20 cellular contexts compared by ENCODE assay signal in genomic region chr3:190580443-190580842, GRCh38.
DNase-seq lines count a peak whose midpoint lies in the region; ATAC-seq and TF ChIP-seq lines count a peak whose summit lies in the region.
"Had no signal": no experiment of that assay in that cellular context is flagged by ENCODE, and none has a peak within 500 bp of the region (broad histone marks: within the 10 kb centered on the region; RNA-seq: fewer than 3 reads in every experiment).

No MANE protein-coding gene starts in this region.

- TF ChIP-seq CTCF in heart right ventricle (IDR thresholded peaks at IDR 0.05) (no peak), RWPE2 (IDR thresholded peaks at IDR 0.05; ENCODE audit: poor library complexity, severe bottlenecking) (no peak), left lung (IDR thresholded peaks at IDR 0.05) (no peak), hepatocyte (IDR thresholded peaks at IDR 0.05; ENCODE audit: poor library complexity) (no peak)

- no peak overlapping the region for H2AFZ ChIP-seq in hepatocyte

- H3K9me3 Mint-ChIP-seq in stimulated activated naive B cell treated with anti-CD40 and anti-IgM and Interleukin-4, amounts not matched to agents 10 μg/mL and 1 μg/mL and 100 μg/mL, for 72 hours = peaks cover 0 to 4% of the 10 kb centered on the region in 2 donors
- H3K9me3 Mint-ChIP-seq: CD4-positive, alpha-beta T cell had no signal

- H3K36me3 ChIP-seq in heart right ventricle (no peaks in the 10 kb centered on the region), RWPE2 (ENCODE audit: low read depth) (peaks cover 45% of the 10 kb centered on the region), left lung (no peaks in the 10 kb centered on the region), hepatocyte (replicated peaks; ENCODE audit: insufficient read depth, low read depth) (no peaks in the 10 kb centered on the region)
- H3K36me3 ChIP-seq: BLaER1, Peyer's patch had no signal

- H3K9me2 ChIP-seq in hepatocyte (replicated peaks; ENCODE audit: insufficient read depth) = no peaks in the 10 kb centered on the region

- no peaks in the 10 kb centered on the region for H3K79me2 ChIP-seq in hepatocyte

- peaks cover 4 to 11% of the 10 kb centered on the region in 2 donors for H3K4me1 Mint-ChIP-seq in stimulated activated naive B cell treated with anti-CD40 and anti-IgM and Interleukin-4, amounts not matched to agents 10 μg/mL and 1 μg/mL and 100 μg/mL, for 72 hours

- ATAC-seq in heart right ventricle (no peak), Right ventricle myocardium inferior (no peak), RWPE2 (ENCODE audit: low read depth) (no peak), left lung (peak; percentile 28), HG02981 (IDR thresholded peaks at IDR 0.05; ENCODE audit: unreplicated experiment) (no peak)
- ATAC-seq in stimulated activated naive B cell treated with anti-CD40 and anti-IgM and Interleukin-4, amounts not matched to agents 10 μg/mL and 1 μg/mL and 100 μg/mL, for 72 hours (replicated peaks) = no peak

- no peaks in the 10 kb centered on the region for H3K27me3 Mint-ChIP-seq in stimulated activated naive B cell treated with anti-CD40 and anti-IgM and Interleukin-4, amounts not matched to agents 10 μg/mL and 1 μg/mL and 100 μg/mL, for 72 hours
- H3K27me3 Mint-ChIP-seq: CD4-positive, alpha-beta T cell had no signal

- H3K4me1 ChIP-seq in heart right ventricle (peaks cover 0 to 41% (median 13%) of the 10 kb centered on the region in 9 donors), RWPE2 (ENCODE audit: insufficient read depth, poor library complexity, severe bottlenecking) (peaks cover 27% of the 10 kb centered on the region), left lung (peaks cover 9 to 15% of the 10 kb centered on the region in 2 donors), hepatocyte (ENCODE audit: insufficient read depth) (no peaks in the 10 kb centered on the region)
- H3K4me1 ChIP-seq: BLaER1, Peyer's patch had no signal

- no peak for DNase-seq in heart right ventricle
- DNase-seq in Right ventricle myocardium inferior (ENCODE audit: missing footprints) = no peak
- no peak for DNase-seq in RWPE2 (ENCODE audit: low spot score)
- DNase-seq in left lung = no peak
- no peak for DNase-seq in stimulated activated naive B cell treated with anti-CD40 and anti-IgM and Interleukin-4, amounts not matched to agents 10 μg/mL and 1 μg/mL and 100 μg/mL, for 72 hours
- no peak for DNase-seq in hepatocyte (ENCODE audit: low spot score)
- DNase-seq: ACHN; CD4-positive, alpha-beta T cell; COR-L47; DMS79; Karpas-422; NCI-H1105 treated with DMSO at 0.1 percent for 48 hours; NCI-H2081; NCI-H2171; NCI-H345; NCI-H524; NCI-H774; Peyer's patch had no signal

- H3K4me2 ChIP-seq in hepatocyte = no peak overlapping the region
- H3K4me2 ChIP-seq: BLaER1 had no signal

- no peaks in the 10 kb centered on the region for H3K27me3 ChIP-seq in heart right ventricle
- H3K27me3 ChIP-seq in RWPE2 (ENCODE audit: insufficient read depth, poor library complexity, severe bottlenecking) = no peaks in the 10 kb centered on the region
- H3K27me3 ChIP-seq in left lung = no peaks in the 10 kb centered on the region
- H3K27me3 ChIP-seq in hepatocyte = no peaks in the 10 kb centered on the region
- H3K27me3 ChIP-seq: BLaER1, Peyer's patch had no signal

- intact Hi-C loops in heart right ventricle (cut with DNase I) (no loop called here), Right ventricle myocardium inferior (cut with DNase I) (no loop called here), left lung (cut with DNase I) (no loop called here)

- H3K27ac ChIP-seq in heart right ventricle (peak overlapping the region in 8 of 10 donors; percentile 14 to 82 (median 70)), RWPE2 (ENCODE audit: poor library complexity, severe bottlenecking) (peak overlapping the region; percentile 97), left lung (no peak overlapping the region), hepatocyte (no peak overlapping the region)
- H3K27ac ChIP-seq: BLaER1, Peyer's patch had no signal

- H3K27ac Mint-ChIP-seq in stimulated activated naive B cell treated with anti-CD40 and anti-IgM and Interleukin-4, amounts not matched to agents 10 μg/mL and 1 μg/mL and 100 μg/mL, for 72 hours = no peak overlapping the region
- H3K27ac Mint-ChIP-seq: CD4-positive, alpha-beta T cell had no signal

- no peak overlapping the region for H3K4me3 ChIP-seq in heart right ventricle
- no peak overlapping the region for H3K4me3 ChIP-seq in RWPE2 (ENCODE audit: severe bottlenecking)
- H3K4me3 ChIP-seq in left lung = no peak overlapping the region
- no peak overlapping the region for H3K4me3 ChIP-seq in hepatocyte
- H3K4me3 ChIP-seq: BLaER1, Peyer's patch had no signal

- H3K36me3 Mint-ChIP-seq in stimulated activated naive B cell treated with anti-CD40 and anti-IgM and Interleukin-4, amounts not matched to agents 10 μg/mL and 1 μg/mL and 100 μg/mL, for 72 hours = peaks cover 8% of the 10 kb centered on the region in 2 donors

- H3K4me3 Mint-ChIP-seq in stimulated activated naive B cell treated with anti-CD40 and anti-IgM and Interleukin-4, amounts not matched to agents 10 μg/mL and 1 μg/mL and 100 μg/mL, for 72 hours = no peak overlapping the region
- H3K4me3 Mint-ChIP-seq: CD4-positive, alpha-beta T cell had no signal

- WGBS in heart right ventricle, 2 donors = 70 to 87% methylated on average over 2 of the region's 2 CpGs
- WGBS in hepatocyte (ENCODE audit: low lambda C conversion rate, missing lambda C conversion rate) = 80% methylated on average over 2 of the region's 2 CpGs

- H3K9me3 ChIP-seq in heart right ventricle (no peaks in the 10 kb centered on the region), RWPE2 (ENCODE audit: severe bottlenecking) (no peaks in the 10 kb centered on the region), left lung (no peaks in the 10 kb centered on the region), hepatocyte (ENCODE audit: low read depth) (no peaks in the 10 kb centered on the region)
- H3K9me3 ChIP-seq: Peyer's patch had no signal

- H4K20me1 ChIP-seq in hepatocyte (ENCODE audit: insufficient read depth, poor library complexity, severe bottlenecking) = no peaks in the 10 kb centered on the region
- H4K20me1 ChIP-seq: BLaER1 had no signal

Comparison
In these comparisons a context has a peak if more than half of its experiments do, and no peak if none do; other contexts are left out.
1. H3K27ac ChIP-seq: peak in heart right ventricle (8 of 10) and RWPE2 (single experiment); none in left lung (0 of 2) and hepatocyte (single experiment).